8 cellular contexts compared by ENCODE assay signal in genomic region chr21:38170283-38170682, GRCh38.
DNase-seq lines count a peak whose midpoint lies in the region; ATAC-seq and TF ChIP-seq lines count a peak whose summit lies in the region.

No MANE protein-coding gene starts in this region.

- DNase-seq in Calu3: peak; percentile 52
- DNase-seq in HK-2 (ENCODE audit: unreplicated experiment): peak; percentile 38
- no peak for DNase-seq in astrocyte of the cerebellum (ENCODE audit: low read depth)

- intact Hi-C loops in Calu3 (cut with micrococcal nuclease; ENCODE audit: unreplicated experiment): loop anchor here (1.0 to 2.0 kb wide), 4 partner anchors 49 to 186 kb away; no protein-coding TSS in a partner anchor

- no peaks in the 10 kb centered on the region for H3K27me3 Mint-ChIP-seq in Calu3 (ENCODE audit: unreplicated experiment)

- BruUV-seq in Calu3 (replicated peaks; lab: Mats Ljungman, UMichigan): no TSS peak

- H3K36me3 ChIP-seq in mesodermal cell (ENCODE audit: control insufficient read depth, insufficient read depth, low read length): no peaks in the 10 kb centered on the region

- ATAC-seq in HG02938 (IDR thresholded peaks at IDR 0.05; ENCODE audit: unreplicated experiment) (no peak), GM21515 (IDR thresholded peaks at IDR 0.05; ENCODE audit: unreplicated experiment) (no peak), HG02642 (IDR thresholded peaks at IDR 0.05; ENCODE audit: poor library complexity, unreplicated experiment) (no peak), GM18505 (IDR thresholded peaks at IDR 0.05; ENCODE audit: unreplicated experiment) (no peak)

- no peak for TF ChIP-seq POLR2A in GM18505 (IDR thresholded peaks at IDR 0.05; ENCODE audit: borderline replicate concordance, extremely low read depth, insufficient read depth, insufficient read length)

- in situ Hi-C loops in astrocyte of the cerebellum (cut with HindIII; ENCODE audit: low sequenced_read_pairs): loop anchor here (25.0 kb wide), 1 partner anchor 192 kb away; no protein-coding TSS in a partner anchor

- peaks cover 26% of the 10 kb centered on the region for H3K4me1 ChIP-seq in mesodermal cell (ENCODE audit: control insufficient read depth, insufficient read depth, low read length, poor library complexity, severe bottlenecking)

- H3K4me3 ChIP-seq in astrocyte of the cerebellum (ENCODE audit: low read depth, low read length) (no peak overlapping the region), mesodermal cell (ENCODE audit: extremely low read depth, insufficient read depth, low read length, poor library complexity, severe bottlenecking) (no peak overlapping the region)

- no peak overlapping the region for H3K27ac Mint-ChIP-seq in Calu3 (ENCODE audit: unreplicated experiment)

- 33 to 48% methylated on average over 1 to 2 of the region's 2 CpGs for WGBS in mesodermal cell (ENCODE audit: insufficient coverage in 2 of 2), 2 experiments

- TF ChIP-seq CTCF in Calu3 (IDR thresholded peaks at IDR 0.05; ENCODE audit: unreplicated experiment): no peak
- TF ChIP-seq CTCF in astrocyte of the cerebellum (IDR thresholded peaks at IDR 0.05; ENCODE audit: low read depth, low read length, missing control alignments): peak; percentile 51

- peaks cover 27% of the 10 kb centered on the region for H3K4me1 Mint-ChIP-seq in Calu3 (ENCODE audit: low read depth, unreplicated experiment)

- H3K9me3 ChIP-seq in mesodermal cell (ENCODE audit: control insufficient read depth, low read length): no peaks in the 10 kb centered on the region

- CTCF ChIA-PET in Calu3 (lab: Charles Lee): interaction anchor here (0.7 to 3.1 kb wide), 10 partner anchors 47 to 185 kb away, joined by 3 to 73 read pairs (median 5); partner anchors contain the start of gene KCNJ15

- H3K4me3 Mint-ChIP-seq in Calu3 (ENCODE audit: low read depth, unreplicated experiment): no peak overlapping the region

- no peaks in the 10 kb centered on the region for H3K9me3 Mint-ChIP-seq in Calu3 (ENCODE audit: low read depth, unreplicated experiment)

- H3K36me3 Mint-ChIP-seq in Calu3 (ENCODE audit: insufficient read depth, unreplicated experiment): peaks cover 4% of the 10 kb centered on the region

- peak overlapping the region; percentile 96 for H3K27ac ChIP-seq in mesodermal cell (ENCODE audit: low read depth, low read length, severe bottlenecking)
